Comparison of ENCODE assay signal across 23 cellular contexts in the genomic region with DNA sequence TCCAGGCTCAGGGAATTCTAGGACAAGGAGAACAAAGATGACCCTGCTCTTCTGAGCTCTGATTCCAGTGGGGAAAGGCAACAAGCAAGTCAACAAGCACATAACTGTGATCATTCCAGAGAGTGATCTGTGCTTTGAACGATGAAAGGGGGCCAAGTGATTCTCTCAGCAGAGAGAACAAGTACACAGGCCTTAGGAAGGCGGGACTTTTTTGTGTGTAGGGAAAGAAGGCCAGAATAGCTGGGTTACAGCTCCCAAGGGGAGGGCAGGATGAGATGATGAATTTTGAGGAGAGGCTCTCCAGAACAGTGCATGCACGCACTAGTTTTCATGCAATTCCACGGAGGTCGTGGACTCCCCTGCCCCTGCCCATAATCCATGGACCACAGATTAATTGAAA.
"Had no signal": no experiment of that assay in that cellular context is flagged by ENCODE, and none has a peak within 500 bp of the region (broad histone marks: within the 10 kb centered on the region; RNA-seq: fewer than 3 reads in every experiment).

No MANE protein-coding gene starts in this region.

- H3K4me3 ChIP-seq: tibial nerve, uterus had no signal

- H3K27ac Mint-ChIP-seq: activated CD4-positive, alpha-beta memory T cell treated with anti-CD3 and anti-CD28 coated beads, Interleukin-2, amount 10 ng/mL, durations not matched to agents 7 days and 5 days; activated CD4-positive, alpha-beta T cell treated with anti-CD3 and anti-CD28 coated beads, Interleukin-2, amount 10 ng/mL, durations not matched to agents 24 days and 14 days; activated naive CD8-positive, alpha-beta T cell treated with anti-CD3 and anti-CD28 coated beads, Interleukin-2, amount 50 U/mL, for 24 hours; activated T-cell treated with anti-CD3 and anti-CD28 coated beads, Interleukin-2, amount 50 U/mL, for 72 hours; brain; endodermal cell; memory B cell; stimulated activated naive CD8-positive, alpha-beta T cell treated with anti-CD3 and anti-CD28 coated beads, Interleukin-15, Interleukin-2, amounts not matched to agents 100 ng/mL and 50 ng/mL, for 24 hours; T-helper 2 cell treated with Interferon-gamma antibody and Interleukin-4, amounts not matched to agents 5 μg/mL and 100 μg/mL, for 36 hours had no signal

- H3K27me3 ChIP-seq: tibial nerve, uterus had no signal

- H3K4me1 Mint-ChIP-seq: activated CD4-positive, alpha-beta memory T cell treated with anti-CD3 and anti-CD28 coated beads, Interleukin-2, amount 10 ng/mL, durations not matched to agents 7 days and 5 days had no signal

- FAIRE-seq: colon had no signal

- H3K36me3 ChIP-seq: tibial nerve, uterus had no signal

- H3K27me3 Mint-ChIP-seq: activated CD4-positive, alpha-beta T cell treated with anti-CD3 and anti-CD28 coated beads, Interleukin-2, amount 10 ng/mL, durations not matched to agents 24 days and 14 days; brain had no signal

- H3K9me3 Mint-ChIP-seq: activated CD4-positive, alpha-beta memory T cell treated with anti-CD3 and anti-CD28 coated beads, Interleukin-2, amount 10 ng/mL, durations not matched to agents 7 days and 5 days; activated CD4-positive, alpha-beta T cell treated with anti-CD3 and anti-CD28 coated beads, Interleukin-2, amount 10 ng/mL, durations not matched to agents 24 days and 14 days; activated naive CD8-positive, alpha-beta T cell treated with anti-CD3 and anti-CD28 coated beads, Interleukin-2, amount 50 U/mL, for 24 hours had no signal

- H3K27ac ChIP-seq: uterus, VCaP had no signal

- DNase-seq: activated CD4-positive, alpha-beta memory T cell treated with anti-CD3 and anti-CD28 coated beads, Interleukin-2, amount 10 ng/mL, durations not matched to agents 7 days and 5 days; activated CD4-positive, alpha-beta T cell treated with anti-CD3 and anti-CD28 coated beads, Interleukin-2, amount 10 ng/mL, durations not matched to agents 24 days and 14 days; activated effector memory CD4-positive, alpha-beta T cell treated with Interleukin-2 at 50 U/mL for 16 hours; activated naive CD4-positive, alpha-beta T cell treated with anti-CD3 and anti-CD28 coated beads, Interleukin-2, amount 50 U/mL, for 16 hours; activated naive CD8-positive, alpha-beta T cell treated with anti-CD3 and anti-CD28 coated beads, Interleukin-2, amount 50 U/mL, for 24 hours; activated T-cell treated with anti-CD3 and anti-CD28 coated beads, Interleukin-2, amount 50 U/mL, for 72 hours; central memory CD4-positive, alpha-beta T cell; endodermal cell; foreskin fibroblast; glutamatergic neuron; hippocampal formation; stimulated activated CD4-positive, alpha-beta T cell treated with anti-CD3 and anti-CD28 coated beads, Interleukin-12 subunit alpha, Interleukin-12 subunit beta, amount 100 ng/mL, for 4 hours; stimulated activated CD4-positive, alpha-beta T cell treated with anti-CD3 and anti-CD28 coated beads, Interleukin-4, amount 100 ng/mL, for 4 hours; uterus had no signal

- H3K4me3 Mint-ChIP-seq: activated CD4-positive, alpha-beta memory T cell treated with anti-CD3 and anti-CD28 coated beads, Interleukin-2, amount 10 ng/mL, durations not matched to agents 7 days and 5 days; activated CD4-positive, alpha-beta T cell treated with anti-CD3 and anti-CD28 coated beads, Interleukin-2, amount 10 ng/mL, durations not matched to agents 24 days and 14 days; activated naive CD8-positive, alpha-beta T cell treated with anti-CD3 and anti-CD28 coated beads, Interleukin-2, amount 50 U/mL, for 24 hours; activated T-cell treated with anti-CD3 and anti-CD28 coated beads, Interleukin-2, amount 50 U/mL, for 72 hours; brain; endodermal cell; memory B cell; stimulated activated naive CD8-positive, alpha-beta T cell treated with anti-CD3 and anti-CD28 coated beads, Interleukin-15, Interleukin-2, amounts not matched to agents 100 ng/mL and 50 ng/mL, for 24 hours; T-helper 2 cell treated with Interferon-gamma antibody and Interleukin-4, amounts not matched to agents 5 μg/mL and 100 μg/mL, for 36 hours had no signal

- H3K36me3 Mint-ChIP-seq: memory B cell had no signal

- H3K9me3 ChIP-seq: uterus had no signal

- ATAC-seq: activated CD4-positive, CD25-positive, alpha-beta regulatory T cell treated with anti-CD3 and anti-CD28 coated beads, Interleukin-2, amount 50 U/mL, for 24 hours; activated naive CD8-positive, alpha-beta T cell treated with anti-CD3 and anti-CD28 coated beads, Interleukin-2, amount 50 U/mL, for 24 hours; activated T-cell treated with anti-CD3 and anti-CD28 coated beads, Interleukin-2, amount 50 U/mL, for 72 hours; SK-N-SH treated with all-trans-retinoic acid at 6 μM for 48 hours had no signal
